Comparison of ENCODE assay signal across 17 cellular contexts in genomic region chr16:87331241-87331801, GRCh38. TPM values are rescaled to one million over a fixed set of nuclear protein-coding genes. Genes with fewer than 3 reads are reported as not detected.
DNase-seq lines count a peak whose midpoint lies in the region; ATAC-seq, FAIRE-seq and TF ChIP-seq lines count a peak whose summit lies in the region.
"Had no signal": no experiment of that assay in that cellular context is flagged by ENCODE, and none has a peak within 500 bp of the region (broad histone marks: within the 10 kb centered on the region; RNA-seq: fewer than 3 reads in every experiment).

No MANE protein-coding gene starts in this region.

- H3K4me2 ChIP-seq in Loucy (ENCODE audit: low read depth, low read length, poor library complexity, severe bottlenecking): peak overlapping the region; percentile 67
- H3K4me2 ChIP-seq: KMS-11 had no signal

- POLR2A ChIA-PET in CD8-positive, alpha-beta T cell (lab: Charles Lee): interaction anchor here (0.6 to 1.4 kb wide), 3 partner anchors 14 to 74 kb away, joined by 3 to 8 read pairs (median 3); partner anchors contain the start of gene FBXO31

- no peak overlapping the region for H3K4me3 ChIP-seq in CD8-positive, alpha-beta T cell (ENCODE audit: low read depth, low read length)
- H3K4me3 ChIP-seq in Loucy (ENCODE audit: low read length, poor library complexity, severe bottlenecking) (peak overlapping the region; percentile 31), kidney (ENCODE audit: low read length in 2 of 2) (no peak overlapping the region)

- H3K79me2 ChIP-seq in Loucy (ENCODE audit: insufficient read depth, low read length): no peaks in the 10 kb centered on the region

- FAIRE-seq in kidney (lab: Jason Lieb, UNC): no peak
- FAIRE-seq: D721Med, H54 had no signal

- H3K9ac ChIP-seq in Loucy (ENCODE audit: low read depth, low read length, poor library complexity, severe bottlenecking) (peak overlapping the region; percentile 25), kidney (ENCODE audit: low read length in 2 of 2) (no peak overlapping the region)
- H3K9ac ChIP-seq: KMS-11 had no signal

- no peak overlapping the region for H3K27ac ChIP-seq in CD8-positive, alpha-beta T cell (ENCODE audit: low read depth, low read length)
- H3K27ac ChIP-seq in kidney (ENCODE audit: low read depth in 2 of 2, low read length in 2 of 2): no peak overlapping the region
- H3K27ac ChIP-seq: KMS-11 had no signal

- no peaks in the 10 kb centered on the region for H3K4me1 ChIP-seq in CD8-positive, alpha-beta T cell (ENCODE audit: insufficient read depth, low read length)
- H3K4me1 ChIP-seq in Loucy (ENCODE audit: insufficient read depth, low read length, poor library complexity, severe bottlenecking) (peaks cover 22% of the 10 kb centered on the region), kidney (ENCODE audit: control insufficient read depth in 1 of 2, insufficient read depth in 1 of 2, low read depth in 1 of 2, low read length in 2 of 2) (no peaks in the 10 kb centered on the region)

- no peaks in the 10 kb centered on the region for H3K9me3 Mint-ChIP-seq in CD8-positive, alpha-beta T cell
- H3K9me3 Mint-ChIP-seq in activated CD4-positive, alpha-beta T cell treated with anti-CD3 and anti-CD28 coated beads, Interleukin-2, amount 10 ng/mL, durations not matched to agents 24 days and 14 days: no peaks in the 10 kb centered on the region
- H3K9me3 Mint-ChIP-seq: HFFc6 had no signal

- H3K36me3 Mint-ChIP-seq in CD8-positive, alpha-beta T cell: peaks cover 64% of the 10 kb centered on the region
- peaks cover 24% of the 10 kb centered on the region for H3K36me3 Mint-ChIP-seq in activated CD4-positive, alpha-beta T cell treated with anti-CD3 and anti-CD28 coated beads, Interleukin-2, amount 10 ng/mL, durations not matched to agents 24 days and 14 days (ENCODE audit: low read depth)

- no peaks in the 10 kb centered on the region for H3K9me2 ChIP-seq in Loucy (replicated peaks; ENCODE audit: low read depth, low read length)

- H3K4me1 Mint-ChIP-seq in CD8-positive, alpha-beta T cell (ENCODE audit: low read depth): peaks cover 8% of the 10 kb centered on the region
- H3K4me1 Mint-ChIP-seq in activated CD4-positive, alpha-beta T cell treated with anti-CD3 and anti-CD28 coated beads, Interleukin-2, amount 10 ng/mL, durations not matched to agents 24 days and 14 days: no peaks in the 10 kb centered on the region

- intact Hi-C loops in CD8-positive, alpha-beta T cell (cut with DNase I, micrococcal nuclease): no loop called here
- intact Hi-C loops in kidney (cut with DNase I): no loop called here
- intact Hi-C loops in posterior vena cava (cut with DNase I): no loop called here
- intact Hi-C loops in activated CD4-positive, alpha-beta T cell treated with anti-CD3 and anti-CD28 coated beads, Interleukin-2, amount 10 ng/mL, durations not matched to agents 24 days and 14 days (cut with micrococcal nuclease): no loop called here

- ATAC-seq in CD8-positive, alpha-beta T cell: no peak

- no peaks in the 10 kb centered on the region for H3K27me3 Mint-ChIP-seq in CD8-positive, alpha-beta T cell (ENCODE audit: low read depth)
- H3K27me3 Mint-ChIP-seq in activated CD4-positive, alpha-beta T cell treated with anti-CD3 and anti-CD28 coated beads, Interleukin-2, amount 10 ng/mL, durations not matched to agents 24 days and 14 days: no peaks in the 10 kb centered on the region

- CTCF ChIA-PET in CD8-positive, alpha-beta T cell (lab: Charles Lee): interaction anchor here (0.6 to 0.8 kb wide), 4 partner anchors 10 to 63 kb away, joined by 3 read pairs; partner anchors contain the start of gene C16orf95

- no peaks in the 10 kb centered on the region for H3K27me3 ChIP-seq in CD8-positive, alpha-beta T cell (ENCODE audit: insufficient read depth, low read length)
- no peaks in the 10 kb centered on the region for H3K27me3 ChIP-seq in Loucy (ENCODE audit: insufficient read depth, low read length, poor library complexity, severe bottlenecking)

- no peak for TF ChIP-seq CTCF in CD8-positive, alpha-beta T cell (IDR thresholded peaks at IDR 0.05)
- TF ChIP-seq CTCF in Loucy (conservative IDR thresholded peaks at IDR 0.05; ENCODE audit: low read length): no peak
- no peak for TF ChIP-seq CTCF in kidney (IDR thresholded peaks at IDR 0.05; ENCODE audit: borderline replicate concordance, extremely low read depth, insufficient read depth)

- H3K36me3 ChIP-seq in CD8-positive, alpha-beta T cell (ENCODE audit: insufficient read depth, low read length): peaks cover 33% of the 10 kb centered on the region
- peaks cover 46% of the 10 kb centered on the region; the same call in 1 of the 2 replicates for H3K36me3 ChIP-seq in Loucy (ENCODE audit: insufficient read depth, low read length)
- H3K36me3 ChIP-seq in kidney (ENCODE audit: control insufficient read depth in 1 of 2, insufficient read depth in 2 of 2, low read length in 2 of 2): peaks cover 15 to 29% of the 10 kb centered on the region in 2 donors

- H3F3A ChIP-seq in Loucy (ENCODE audit: low read depth): no peaks in the 10 kb centered on the region

- no peaks in the 10 kb centered on the region for H3K9me3 ChIP-seq in CD8-positive, alpha-beta T cell (ENCODE audit: low read length)
- H3K9me3 ChIP-seq in Loucy (ENCODE audit: insufficient read depth, low read depth, low read length) (no peaks in the 10 kb centered on the region), kidney (ENCODE audit: control insufficient read depth in 1 of 2, low read length in 2 of 2) (no peaks in the 10 kb centered on the region)

- no peak overlapping the region for H2AFZ ChIP-seq in Loucy (ENCODE audit: low read length)

- peak overlapping the region; percentile 62 for H3K27ac Mint-ChIP-seq in CD8-positive, alpha-beta T cell
- H3K27ac Mint-ChIP-seq in activated CD4-positive, alpha-beta T cell treated with anti-CD3 and anti-CD28 coated beads, Interleukin-2, amount 10 ng/mL, durations not matched to agents 24 days and 14 days: no peak overlapping the region
- H3K27ac Mint-ChIP-seq: HFFc6 had no signal

- no peak overlapping the region for H3K4me3 Mint-ChIP-seq in CD8-positive, alpha-beta T cell
- no peak overlapping the region for H3K4me3 Mint-ChIP-seq in activated CD4-positive, alpha-beta T cell treated with anti-CD3 and anti-CD28 coated beads, Interleukin-2, amount 10 ng/mL, durations not matched to agents 24 days and 14 days
- H3K4me3 Mint-ChIP-seq: HFFc6 had no signal

- H4K20me1 ChIP-seq in Loucy (ENCODE audit: insufficient read depth, low read length, poor library complexity, severe bottlenecking): peaks cover 3% of the 10 kb centered on the region

- DNase-seq in CD8-positive, alpha-beta T cell: no peak
- DNase-seq in kidney: peak; percentile 77
- DNase-seq in posterior vena cava (ENCODE audit: low spot score): peak; percentile 77
- DNase-seq in activated CD4-positive, alpha-beta T cell treated with anti-CD3 and anti-CD28 coated beads, Interleukin-2, amount 10 ng/mL, durations not matched to agents 24 days and 14 days: no peak
- DNase-seq in DMS79 treated with DMSO at 0.1 percent for 48 hours (lab: John Stamatoyannopoulos, UW): no peak
- DNase-seq in stimulated activated CD4-positive, alpha-beta T cell treated with anti-CD3 and anti-CD28 coated beads, Interleukin-2, amount 100 ng/mL, for 48 hours: no peak
- DNase-seq: ACHN, C1 segment of cervical spinal cord, HFFc6, NCI-H1417, NCI-H187, NCI-H2227 treated with DMSO at 0.1 percent for 48 hours, NCI-H524 had no signal

RNA-seq across cellular contexts. Expression of gene C16orf95, which starts 14.1 kb away (rescaled TPM):
- total RNA-seq in CD8-positive, alpha-beta T cell: 1 to 10 TPM in 1 of 2 experiments, under 1 TPM in 1; 0.76 to 1.2 TPM
- 2.5 TPM for total RNA-seq in kidney
- 11.5 TPM for polyA plus RNA-seq in kidney (ENCODE audit: insufficient read depth, low read depth, low replicate concordance)
- total RNA-seq in posterior vena cava: 1 to 10 TPM; 1.1 to 3.1 TPM
- total RNA-seq in activated CD4-positive, alpha-beta T cell treated with anti-CD3 and anti-CD28 coated beads, Interleukin-2, amount 10 ng/mL, durations not matched to agents 24 days and 14 days: 10.9 and 11.1 TPM in 2 replicates

RNA-seq across cellular contexts. Expression of gene FBXO31, which starts 52.3 kb away (rescaled TPM):
- 10 to 100 TPM; 34.7 to 46.8 TPM for total RNA-seq in CD8-positive, alpha-beta T cell
- 34.9 TPM for total RNA-seq in kidney
- 12.5 TPM for polyA plus RNA-seq in kidney (ENCODE audit: insufficient read depth, low read depth, low replicate concordance)
- 10 to 100 TPM; 50.4 to 58.5 TPM for total RNA-seq in posterior vena cava
- 37.1 and 38.9 TPM in 2 replicates for total RNA-seq in activated CD4-positive, alpha-beta T cell treated with anti-CD3 and anti-CD28 coated beads, Interleukin-2, amount 10 ng/mL, durations not matched to agents 24 days and 14 days

Comparison
In these comparisons a context has a peak if more than half of its experiments do, and no peak if none do; other contexts are left out.
1. DNase-seq: peak in kidney (single experiment) and posterior vena cava (single experiment); none in CD8-positive, alpha-beta T cell (0 of 7), activated CD4-positive, alpha-beta T cell treated with anti-CD3 and anti-CD28 coated beads, Interleukin-2, amount 10 ng/mL, durations not matched to agents 24 days and 14 days (single experiment), DMS79 treated with DMSO at 0.1 percent for 48 hours (single experiment) and stimulated activated CD4-positive, alpha-beta T cell treated with anti-CD3 and anti-CD28 coated beads, Interleukin-2, amount 100 ng/mL, for 48 hours (0 of 2).